ENCODE assay signal across 8 cellular contexts in the genomic region with DNA sequence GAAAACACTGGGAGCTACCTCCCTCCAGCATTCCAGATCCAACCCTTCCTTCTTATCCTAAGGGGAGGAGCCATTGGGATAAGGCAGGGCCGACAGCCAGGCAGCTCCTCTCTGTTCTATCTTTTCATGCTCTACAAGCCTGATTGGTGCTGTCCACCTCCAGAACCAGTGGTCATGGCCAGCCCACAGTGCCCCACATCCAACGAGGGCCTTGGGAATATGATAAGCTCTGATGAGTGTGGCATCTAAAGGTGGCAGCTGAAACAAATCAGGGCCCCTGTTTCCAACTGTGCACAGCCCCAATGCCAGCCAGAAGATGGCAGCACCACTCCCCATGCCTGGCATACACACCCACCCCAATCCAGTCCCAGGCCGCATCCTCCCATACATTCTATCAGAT.
DNase-seq lines count a peak whose midpoint lies in the region; ATAC-seq and TF ChIP-seq lines count a peak whose summit lies in the region.

No MANE protein-coding gene starts in this region.

- ATAC-seq in GM19372 (IDR thresholded peaks at IDR 0.05; ENCODE audit: low read depth, unreplicated experiment): peak; percentile 72
- peak; percentile 51 to 76 for ATAC-seq in right cardiac atrium
- ATAC-seq in GM18498 (IDR thresholded peaks at IDR 0.05; ENCODE audit: unreplicated experiment): no peak
- ATAC-seq in HG02852 (IDR thresholded peaks at IDR 0.05; ENCODE audit: unreplicated experiment): no peak

- DNase-seq in COR-L47 (lab: John Stamatoyannopoulos, UW) (peak; percentile 12), RWPE1 (ENCODE audit: low spot score) (peak; percentile 45), right cardiac atrium (peak in 2 of 3 donors; percentile 15 to 47), activated gamma-delta T cell treated with Interleukin-2 at 50 U/mL for 16 hours (no peak)
- DNase-seq in activated CD4-positive, CD25-positive, alpha-beta regulatory T cell treated with anti-CD3 and anti-CD28 coated beads, Interleukin-2, amount 50 U/mL, for 72 hours: no peak

- intact Hi-C loops in right cardiac atrium (cut with DNase I): no loop called here

- TF ChIP-seq CTCF in RWPE1 (conservative IDR thresholded peaks at IDR 0.05; ENCODE audit: low read depth): no peak

- no peaks in the 10 kb centered on the region for H3K27me3 ChIP-seq in right cardiac atrium (ENCODE audit: control insufficient read depth, insufficient read depth)

- POLR2A ChIA-PET in RWPE1 (lab: Yijun Ruan, JAX; ENCODE audit: low non-redundant PET): no interaction called here

- H3K4me1 ChIP-seq in right cardiac atrium (ENCODE audit: control insufficient read depth, insufficient read depth, low read length): no peaks in the 10 kb centered on the region

- CTCF ChIA-PET in RWPE1 (lab: Yijun Ruan, JAX): interaction anchor here (0.6 to 1.8 kb wide), 4 partner anchors 55 to 1350 kb away, joined by 3 to 13 read pairs (median 4); no protein-coding TSS in a partner anchor

- 26% methylated on average over 3 of the region's 3 CpGs for WGBS in right cardiac atrium

- no peaks in the 10 kb centered on the region for H3K9me3 ChIP-seq in right cardiac atrium (ENCODE audit: control insufficient read depth, low read length)

- H3K4me3 ChIP-seq in right cardiac atrium (ENCODE audit: low read length): no peak overlapping the region

- H3K27ac ChIP-seq in RWPE1 (no peak overlapping the region), right cardiac atrium (ENCODE audit: low read length) (no peak overlapping the region)

Comparison
In these comparisons a context has a peak if more than half of its experiments do, and no peak if none do; other contexts are left out.
1. DNase-seq: peak in COR-L47 (single experiment), RWPE1 (single experiment) and right cardiac atrium (2 of 3); none in activated gamma-delta T cell treated with Interleukin-2 at 50 U/mL for 16 hours (single experiment) and activated CD4-positive, CD25-positive, alpha-beta regulatory T cell treated with anti-CD3 and anti-CD28 coated beads, Interleukin-2, amount 50 U/mL, for 72 hours (single experiment).
2. ATAC-seq: peak in GM19372 (single experiment) and right cardiac atrium (2 of 2); none in GM18498 (single experiment) and HG02852 (single experiment).